Comparison of ENCODE assay signal across 9 cellular contexts in the genomic region with DNA sequence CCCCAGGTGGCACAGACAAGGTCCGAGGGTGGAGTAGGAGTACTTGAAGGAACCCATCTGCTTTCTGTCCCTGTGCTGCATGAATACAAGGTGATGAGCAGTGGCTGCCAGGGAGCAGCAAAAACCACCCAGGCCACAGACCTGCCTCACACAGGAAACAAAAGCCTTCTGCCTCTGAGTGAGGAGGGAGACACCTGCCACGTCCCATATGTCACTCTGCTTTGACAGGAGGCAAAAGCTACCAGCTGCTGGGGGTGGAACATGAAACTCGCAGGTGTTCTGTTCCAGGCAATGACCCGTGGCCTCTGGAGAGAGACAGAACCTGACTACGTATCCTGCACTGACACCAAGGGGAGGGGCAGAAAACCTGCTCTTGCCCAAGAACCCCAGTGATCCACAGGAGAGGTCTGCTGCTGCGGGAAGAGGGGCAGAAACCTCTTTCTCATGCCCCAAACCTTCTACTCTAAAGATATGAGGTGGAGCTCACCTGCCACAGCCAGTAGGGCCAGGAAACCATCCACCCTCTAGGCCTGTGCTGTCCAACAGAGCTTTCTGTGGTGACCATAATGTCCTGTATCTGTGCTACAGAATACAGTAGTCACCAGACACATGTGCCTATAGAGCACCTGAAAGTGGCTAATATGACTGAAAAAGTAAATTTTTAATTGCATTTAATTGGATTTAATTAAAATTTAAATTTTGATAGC.
DNase-seq lines count a peak whose midpoint lies in the region; ATAC-seq and TF ChIP-seq lines count a peak whose summit lies in the region.
"Had no signal": no experiment of that assay in that cellular context is flagged by ENCODE, and none has a peak within 500 bp of the region (broad histone marks: within the 10 kb centered on the region; RNA-seq: fewer than 3 reads in every experiment).

No MANE protein-coding gene starts in this region.

- no peaks in the 10 kb centered on the region for H3K9me2 ChIP-seq in DOHH2 (replicated peaks; ENCODE audit: control insufficient read depth, low read length)

- peak overlapping the region; percentile 52 for H3K4me2 ChIP-seq in DOHH2 (ENCODE audit: low read length)

- H3K79me2 ChIP-seq in DOHH2 (ENCODE audit: control insufficient read depth, low read length): no peaks in the 10 kb centered on the region

- 0 out of 2 replicates have a peak, but pooled peaks cover 2% of the 10 kb centered on the region for H3K36me3 ChIP-seq in DOHH2 (ENCODE audit: control insufficient read depth, low read length)

- peak; percentile 89 for DNase-seq in NCI-H748 (lab: John Stamatoyannopoulos, UW; ENCODE audit: unreplicated experiment)
- no peak for DNase-seq in KBM-7
- DNase-seq in dermis blood vessel endothelial cell: no peak
- no peak for DNase-seq in left lobe of liver (ENCODE audit: low spot score)
- DNase-seq in activated CD4-positive, alpha-beta T cell treated with anti-CD3 and anti-CD28 coated beads for 1 hour: no peak

- in situ Hi-C loops in KBM-7 (cut with MboI; ENCODE audit: low pct_unique_long_range_greater_than_20kb, low sequenced_read_pairs): no loop called here

- ATAC-seq in GM19467 (IDR thresholded peaks at IDR 0.05; ENCODE audit: unreplicated experiment): peak; percentile 99
- peak; percentile 98 for ATAC-seq in HG03342 (IDR thresholded peaks at IDR 0.05; ENCODE audit: unreplicated experiment)
- ATAC-seq in left lobe of liver: no peak
- ATAC-seq: Panc1 had no signal

- H3F3A ChIP-seq in DOHH2 (ENCODE audit: control insufficient read depth, insufficient read depth): 0 out of 2 replicates have a peak, but pooled peaks cover 3% of the 10 kb centered on the region

- no peaks in the 10 kb centered on the region for H3K27me3 ChIP-seq in DOHH2 (ENCODE audit: control insufficient read depth, low read length)

- H3K9me3 ChIP-seq in DOHH2 (ENCODE audit: control insufficient read depth, insufficient read depth, low read length): peaks cover 5% of the 10 kb centered on the region

- H4K20me1 ChIP-seq in DOHH2 (ENCODE audit: control insufficient read depth, insufficient read depth, low read depth, low read length): no peaks in the 10 kb centered on the region

- peak overlapping the region; percentile 45; the same call in 1 of the 2 replicates for H3K4me3 ChIP-seq in DOHH2 (ENCODE audit: low read length)

- peaks cover 49% of the 10 kb centered on the region for H3K4me1 ChIP-seq in DOHH2 (ENCODE audit: control insufficient read depth, low read length)

- H3K27ac ChIP-seq in DOHH2 (ENCODE audit: low read depth, low read length): peak overlapping the region; percentile 76

- peak; percentile 12 for TF ChIP-seq CTCF in DOHH2 (IDR thresholded peaks at IDR 0.05; ENCODE audit: low read depth, low read length, poor library complexity, severe bottlenecking)
